Comparison of ENCODE assay signal across 1 cellular context in the genomic region with DNA sequence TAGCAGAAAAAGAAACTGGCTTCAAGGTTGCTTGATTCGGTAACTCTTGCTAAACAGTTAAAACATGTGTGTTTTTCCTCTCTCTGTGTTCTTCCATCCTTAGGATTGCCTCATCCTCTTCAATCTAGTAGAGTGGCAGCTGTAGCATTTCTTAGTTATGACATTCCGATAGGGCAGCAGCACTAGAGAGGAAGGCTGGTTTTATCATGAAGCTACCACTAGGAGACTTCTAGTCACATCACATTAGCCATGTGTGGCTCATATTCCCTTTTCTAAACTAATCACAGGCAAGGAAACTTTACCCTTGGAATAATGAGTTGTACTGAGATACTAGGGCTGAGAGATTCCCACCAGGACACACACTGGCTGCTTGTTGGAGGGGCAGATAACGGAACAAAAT.
TF ChIP-seq lines count a peak whose summit lies in the region.

No MANE protein-coding gene starts in this region.

TF ChIP-seq in GM23338, 12 proteins besides CTCF, POLR2A, EP300 and RAD21 (continued from another document):
- TF ChIP-seq ZNF462 (CRISPR knock-in tag; IDR thresholded peaks at IDR 0.05) = no peak
- TF ChIP-seq REST (IDR thresholded peaks at IDR 0.05; ENCODE audit: unreplicated experiment) = no peak
- no peak for TF ChIP-seq CREB1 (CRISPR knock-in tag; IDR thresholded peaks at IDR 0.05; ENCODE audit: low read depth)
- no peak for TF ChIP-seq EZH2 (IDR thresholded peaks at IDR 0.05; ENCODE audit: low read depth, unreplicated experiment)
- no peak for TF ChIP-seq ZNF331 (CRISPR knock-in tag; IDR thresholded peaks at IDR 0.05; ENCODE audit: low read depth)
- TF ChIP-seq STAT1 (IDR thresholded peaks at IDR 0.05; ENCODE audit: unreplicated experiment) = no peak
- TF ChIP-seq ZNF114 (CRISPR knock-in tag; IDR thresholded peaks at IDR 0.05) = no peak
- no peak for TF ChIP-seq NANOG (IDR thresholded peaks at IDR 0.05; ENCODE audit: borderline replicate concordance)
- no peak for TF ChIP-seq ETS1 (IDR thresholded peaks at IDR 0.05)
- no peak for TF ChIP-seq POLR2AphosphoS5 (IDR thresholded peaks at IDR 0.05; ENCODE audit: low read depth)
- TF ChIP-seq JUNB (IDR thresholded peaks at IDR 0.05; ENCODE audit: unreplicated experiment) = no peak
